ENCODE assay signal across 8 cellular contexts in genomic region chr4:112284166-112284565, GRCh38. TPM values are rescaled to one million over a fixed set of nuclear protein-coding genes. Genes with fewer than 3 reads are reported as not detected.
DNase-seq lines count a peak whose midpoint lies in the region; ATAC-seq, FAIRE-seq and TF ChIP-seq lines count a peak whose summit lies in the region.

No MANE protein-coding gene starts in this region.

- peaks cover 7 to 32% (median 27%) of the 10 kb centered on the region in 11 experiments; a peak in 20 of 22 replicates for H3K9me3 ChIP-seq in BLaER1 treated with 17β-estradiol and CSF1 and Interleukin-3, amounts not matched to agents 10 nM and 100 nM (replicated peaks in 1 of 11)
- H3K9me3 ChIP-seq in KOPT-K1 (ENCODE audit: insufficient read depth, low read length, poor library complexity, severe bottlenecking) = peaks cover 24% of the 10 kb centered on the region

- H3K27me3 ChIP-seq in BLaER1 treated with 17β-estradiol and CSF1 and Interleukin-3, amounts not matched to agents 10 nM and 100 nM = no peaks in the 10 kb centered on the region

- TF ChIP-seq POLR2A in H54 (IDR thresholded peaks at IDR 0.05; ENCODE audit: low read depth, low read length) = no peak

- peaks cover 0 to 30% (median 20%) of the 10 kb centered on the region in 11 experiments; a peak in 20 of 22 replicates for H3K36me3 ChIP-seq in BLaER1 treated with 17β-estradiol and CSF1 and Interleukin-3, amounts not matched to agents 10 nM and 100 nM
- peaks cover 20% of the 10 kb centered on the region for H3K36me3 ChIP-seq in KOPT-K1 (ENCODE audit: insufficient read depth, low read length)

- no peak for TF ChIP-seq CTCF in MCF 10A (IDR thresholded peaks at IDR 0.05; ENCODE audit: unreplicated experiment)
- TF ChIP-seq CTCF in natural killer cell (IDR thresholded peaks at IDR 0.05) = no peak

- H3K27me3 Mint-ChIP-seq in MCF 10A (ENCODE audit: insufficient read depth, unreplicated experiment) (no peaks in the 10 kb centered on the region), natural killer cell (ENCODE audit: low read depth in 2 of 2) (no peaks in the 10 kb centered on the region)

- H3K4me1 ChIP-seq in BLaER1 treated with 17β-estradiol and CSF1 and Interleukin-3, amounts not matched to agents 10 nM and 100 nM = peaks cover 58 to 84% (median 78%) of the 10 kb centered on the region in 10 experiments

- peaks cover 0 to 50% (median 9%) of the 10 kb centered on the region in 11 experiments; a peak in 10 of 22 replicates for H4K20me1 ChIP-seq in BLaER1 treated with 17β-estradiol and CSF1 and Interleukin-3, amounts not matched to agents 10 nM and 100 nM

- FAIRE-seq in H54 (lab: Jason Lieb, UNC) = no peak

- peak overlapping the region; percentile 73 to 96 (median 90); a peak in 21 of 22 replicates for H3K9ac ChIP-seq in BLaER1 treated with 17β-estradiol and CSF1 and Interleukin-3, amounts not matched to agents 10 nM and 100 nM

- DNase-seq in MCF 10A (ENCODE audit: unreplicated experiment) (peak; percentile 24), natural killer cell (no peak), H54 (ENCODE audit: insufficient read length, low spot score) (no peak), NCI-H1105 treated with DMSO at 0.1 percent for 48 hours (lab: John Stamatoyannopoulos, UW) (no peak)

- H3K4me1 Mint-ChIP-seq in MCF 10A (ENCODE audit: insufficient read depth, unreplicated experiment) = peaks cover 28% of the 10 kb centered on the region
- peaks cover 64 to 72% of the 10 kb centered on the region in 2 donors for H3K4me1 Mint-ChIP-seq in natural killer cell

- H3K36me3 Mint-ChIP-seq in MCF 10A (ENCODE audit: insufficient read depth, unreplicated experiment) (peaks cover 12% of the 10 kb centered on the region), natural killer cell (no peaks in the 10 kb centered on the region)

- H3K9me3 Mint-ChIP-seq in MCF 10A (ENCODE audit: unreplicated experiment) (no peaks in the 10 kb centered on the region), natural killer cell (no peaks in the 10 kb centered on the region)

- intact Hi-C loops in MCF 10A (cut with micrococcal nuclease) = loop anchor here (5.0 kb wide), 1 partner anchor 52 kb away; the partner anchor contains the start of gene AP1AR
- intact Hi-C loops in natural killer cell (cut with micrococcal nuclease) = no loop called here

- ATAC-seq in natural killer cell = no peak
- no peak for ATAC-seq in HG03039 (IDR thresholded peaks at IDR 0.05; ENCODE audit: unreplicated experiment)
- ATAC-seq in GM21528 (IDR thresholded peaks at IDR 0.05; ENCODE audit: low FRiP score, unreplicated experiment) = no peak

- no TSS peak for BruUV-seq in MCF 10A (replicated peaks; lab: Mats Ljungman, UMichigan)

- peak overlapping the region in 10 of 11 experiments; percentile 76 to 94 (median 90); a peak in 20 of 22 replicates for H3K27ac ChIP-seq in BLaER1 treated with 17β-estradiol and CSF1 and Interleukin-3, amounts not matched to agents 10 nM and 100 nM
- H3K27ac ChIP-seq in KOPT-K1 (ENCODE audit: low read depth, low read length, poor library complexity, severe bottlenecking) = peak overlapping the region; percentile 88

- H3K4me2 ChIP-seq in BLaER1 treated with 17β-estradiol and CSF1 and Interleukin-3, amounts not matched to agents 10 nM and 100 nM = peak overlapping the region; percentile 79 to 95 (median 91)

- CTCF ChIA-PET in MCF 10A (lab: Yijun Ruan, JAX) = interaction anchor here (0.6 to 0.7 kb wide), 4 partner anchors 47 to 353 kb away, joined by 3 to 4 read pairs (median 3); partner anchors contain the start of genes LARP7 and ZGRF1

- peak overlapping the region; percentile 77 to 91 (median 84) for H3K4me3 ChIP-seq in BLaER1 treated with 17β-estradiol and CSF1 and Interleukin-3, amounts not matched to agents 10 nM and 100 nM

- H3K4me3 Mint-ChIP-seq in MCF 10A (ENCODE audit: unreplicated experiment) = peak overlapping the region; percentile 81
- H3K4me3 Mint-ChIP-seq in natural killer cell = peak overlapping the region; percentile 95

- POLR2A ChIA-PET in MCF 10A (lab: Yijun Ruan, JAX) = interaction anchor here (0.6 to 7.0 kb wide), 14 partner anchors 9 to 373 kb away, joined by 3 to 106 read pairs (median 6); partner anchors contain the start of genes ALPK1 and AP1AR

- peak overlapping the region; percentile 88 for H3K27ac Mint-ChIP-seq in MCF 10A (ENCODE audit: low read depth, unreplicated experiment)
- peak overlapping the region; percentile 88 to 89 for H3K27ac Mint-ChIP-seq in natural killer cell

RNA-seq across cellular contexts. Expression of gene TIFA, which starts 1.5 kb away (rescaled TPM):
- total RNA-seq in MCF 10A (2022) (7.0 and 9.7 TPM in 2 replicates), natural killer cell (10 to 100 TPM in 2 of 3 donors, 1 to 10 TPM in 1; 7.5 to 16.1 (median 13.1) TPM)

RNA-seq across cellular contexts. Expression of gene ALPK1, which starts 13.0 kb away (rescaled TPM):
- total RNA-seq in MCF 10A (2022) (20.3 and 41.0 TPM in 2 replicates), natural killer cell (1 to 10 TPM; 1.9 to 6.5 (median 3.9) TPM)

RNA-seq across cellular contexts. Expression of gene AP1AR, which starts 52.6 kb away (rescaled TPM):
- total RNA-seq in MCF 10A (2022) = 38.4 and 39.7 TPM in 2 replicates
- 1 to 10 TPM; 7.5 to 9.4 (median 7.5) TPM for total RNA-seq in natural killer cell
